ENCODE assay signal across 21 cellular contexts in the genomic region with DNA sequence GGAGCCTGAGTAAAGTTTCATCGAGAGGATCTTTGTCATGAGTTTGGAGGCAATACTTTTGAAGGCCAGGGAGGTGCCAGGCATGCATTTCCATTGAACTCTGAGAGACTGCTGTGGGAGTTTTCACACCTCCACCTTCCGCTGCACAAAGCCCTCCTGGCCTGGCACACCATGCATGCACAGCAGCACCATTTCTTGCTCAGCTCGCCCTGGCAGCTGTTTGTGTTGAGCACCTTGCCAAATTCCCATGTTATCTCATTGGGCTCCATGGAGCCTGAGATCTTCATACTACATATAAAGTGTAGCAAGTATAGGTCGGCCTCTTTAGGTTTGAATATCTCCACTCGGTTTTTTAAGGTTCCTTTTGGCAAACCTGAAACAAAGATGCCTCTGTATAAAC.
"Had no signal": no experiment of that assay in that cellular context is flagged by ENCODE, and none has a peak within 500 bp of the region (broad histone marks: within the 10 kb centered on the region; RNA-seq: fewer than 3 reads in every experiment).

No MANE protein-coding gene starts in this region.

- H3K27me3 Mint-ChIP-seq: dendritic cell treated with granulocyte-macrophage colony-stimulating factor and Interleukin-4, amounts not matched to agents 40 ng/mL and 50 ng/mL, for 4 days had no signal

- H3K27ac ChIP-seq: colonic mucosa, foreskin keratinocyte, left lung, lower lobe of right lung had no signal

- H3K36me3 ChIP-seq: colonic mucosa, esophagus muscularis mucosa, gastroesophageal sphincter, heart right ventricle, left lung, lower lobe of right lung had no signal

- H3K36me3 Mint-ChIP-seq: immature natural killer cell had no signal

- H3K4me1 ChIP-seq: colonic mucosa, foreskin keratinocyte, left lung, lower lobe of right lung had no signal

- H3K4me3 Mint-ChIP-seq: dendritic cell treated with granulocyte-macrophage colony-stimulating factor and Interleukin-4, amounts not matched to agents 40 ng/mL and 50 ng/mL, for 4 days; effector memory CD8-positive, alpha-beta T cell; immature natural killer cell; mesothelial cell of epicardium; naive B cell had no signal

- H3K27ac Mint-ChIP-seq: dendritic cell treated with granulocyte-macrophage colony-stimulating factor and Interleukin-4, amounts not matched to agents 40 ng/mL and 50 ng/mL, for 4 days; effector memory CD8-positive, alpha-beta T cell; immature natural killer cell; mesothelial cell of epicardium had no signal

- H3K27me3 ChIP-seq: colonic mucosa, esophagus muscularis mucosa, foreskin keratinocyte, heart right ventricle, left lung had no signal

- ATAC-seq: effector memory CD8-positive, alpha-beta T cell; foreskin keratinocyte; gastroesophageal sphincter; heart right ventricle; left lung; lower lobe of right lung; mucosa of descending colon had no signal

- DNase-seq: cerebellar nuclear complex; colonic mucosa; cortex of kidney; effector CD8-positive, alpha-beta T cell; effector memory CD8-positive, alpha-beta T cell; foreskin keratinocyte; heart right ventricle; hippocampal formation; immature natural killer cell; islet precursor cell; kidney; kidney glomerular epithelial cell; left lung; lower lobe of right lung; mesenchymal stem cell; mucosa of descending colon; naive B cell had no signal

- H3K4me3 ChIP-seq: colonic mucosa, esophagus muscularis mucosa, gastroesophageal sphincter, heart right ventricle, left lung, lower lobe of right lung, mucosa of descending colon had no signal

- H3K9me3 Mint-ChIP-seq: dendritic cell treated with granulocyte-macrophage colony-stimulating factor and Interleukin-4, amounts not matched to agents 40 ng/mL and 50 ng/mL, for 4 days; immature natural killer cell; naive B cell had no signal

- H3K9me3 ChIP-seq: colonic mucosa, esophagus muscularis mucosa, gastroesophageal sphincter, heart right ventricle, left lung, lower lobe of right lung, mucosa of descending colon had no signal

- H3K4me1 Mint-ChIP-seq: immature natural killer cell, naive B cell had no signal
